ENCODE assay signal across 29 cellular contexts in genomic region chr5:51604324-51604723, GRCh38.
"Had no signal": no experiment of that assay in that cellular context is flagged by ENCODE, and none has a peak within 500 bp of the region (broad histone marks: within the 10 kb centered on the region; RNA-seq: fewer than 3 reads in every experiment).

No MANE protein-coding gene starts in this region.

- H3K4me1 Mint-ChIP-seq: stimulated activated effector memory CD8-positive, alpha-beta T cell treated with anti-CD3 and anti-CD28 coated beads, Interleukin-12 subunit alpha, Interleukin-12 subunit beta, amount 100 ng/mL, for 72 hours; stimulated activated memory B cell treated with anti-CD40 and anti-IgM and Interleukin-4, amounts not matched to agents 10 μg/mL and 1 μg/mL and 100 μg/mL, for 72 hours; stimulated activated naive B cell treated with anti-CD40 and anti-IgM and Interleukin-4, amounts not matched to agents 10 μg/mL and 1 μg/mL and 100 μg/mL, for 72 hours; stimulated activated naive CD8-positive, alpha-beta T cell treated with anti-CD3 and anti-CD28 coated beads, Interleukin-15, amount 100 ng/mL, for 72 hours had no signal

- ATAC-seq: stimulated activated effector memory CD8-positive, alpha-beta T cell treated with anti-CD3 and anti-CD28 coated beads, Interleukin-12 subunit alpha, Interleukin-12 subunit beta, amount 100 ng/mL, for 72 hours; stimulated activated memory B cell treated with anti-CD40 and anti-IgM and Interleukin-4, amounts not matched to agents 10 μg/mL and 1 μg/mL and 100 μg/mL, for 72 hours; stimulated activated naive B cell treated with anti-CD40 and anti-IgM and Interleukin-4, amounts not matched to agents 10 μg/mL and 1 μg/mL and 100 μg/mL, for 72 hours; stimulated activated naive CD8-positive, alpha-beta T cell treated with anti-CD3 and anti-CD28 coated beads, Interleukin-15, amount 100 ng/mL, for 72 hours; stimulated activated naive CD8-positive, alpha-beta T cell treated with anti-CD3 and anti-CD28 coated beads, Interleukin-15, Interleukin-2, amounts not matched to agents 100 U/mL and 50 U/mL, for 24 hours; upper lobe of right lung had no signal

- FAIRE-seq: urothelium cell line had no signal

- H3K36me3 Mint-ChIP-seq: stimulated activated effector memory CD8-positive, alpha-beta T cell treated with anti-CD3 and anti-CD28 coated beads, Interleukin-12 subunit alpha, Interleukin-12 subunit beta, amount 100 ng/mL, for 72 hours; stimulated activated memory B cell treated with anti-CD40 and anti-IgM and Interleukin-4, amounts not matched to agents 10 μg/mL and 1 μg/mL and 100 μg/mL, for 72 hours; stimulated activated naive B cell treated with anti-CD40 and anti-IgM and Interleukin-4, amounts not matched to agents 10 μg/mL and 1 μg/mL and 100 μg/mL, for 72 hours; type B pancreatic cell had no signal

- H3K4me3 ChIP-seq: stomach, suprapubic skin, testis, thoracic aorta, thyroid gland, tibial artery, tibial nerve, transverse colon, upper lobe of left lung, upper lobe of right lung, uterus, vagina had no signal

- H3K27ac Mint-ChIP-seq: stimulated activated effector memory CD8-positive, alpha-beta T cell treated with anti-CD3 and anti-CD28 coated beads, Interleukin-12 subunit alpha, Interleukin-12 subunit beta, amount 100 ng/mL, for 72 hours; stimulated activated memory B cell treated with anti-CD40 and anti-IgM and Interleukin-4, amounts not matched to agents 10 μg/mL and 1 μg/mL and 100 μg/mL, for 72 hours; stimulated activated naive B cell treated with anti-CD40 and anti-IgM and Interleukin-4, amounts not matched to agents 10 μg/mL and 1 μg/mL and 100 μg/mL, for 72 hours; stimulated activated naive CD8-positive, alpha-beta T cell treated with anti-CD3 and anti-CD28 coated beads, Interleukin-15, amount 100 ng/mL, for 72 hours; stimulated activated naive CD8-positive, alpha-beta T cell treated with anti-CD3 and anti-CD28 coated beads, Interleukin-15, Interleukin-2, amounts not matched to agents 100 ng/mL and 50 ng/mL, for 24 hours; type B pancreatic cell had no signal

- H3K27ac ChIP-seq: stomach, suprapubic skin, testis, thoracic aorta, thyroid gland, tibial artery, tibial nerve, transverse colon, upper lobe of left lung, upper lobe of right lung, uterus, vagina had no signal

- H3K36me3 ChIP-seq: stomach, suprapubic skin, thoracic aorta, thyroid gland, tibial artery, tibial nerve, transverse colon, upper lobe of left lung, upper lobe of right lung, uterus, vagina had no signal

- H3K4me1 ChIP-seq: stomach, suprapubic skin, testis, thyroid gland, tibial artery, tibial nerve, transverse colon, upper lobe of left lung, upper lobe of right lung, uterus, vagina had no signal

- H3K27me3 ChIP-seq: stomach, suprapubic skin, testis, thyroid gland, tibial artery, tibial nerve, transverse colon, upper lobe of left lung, upper lobe of right lung, uterus, vagina had no signal

- H3K9me3 ChIP-seq: stomach, suprapubic skin, testis, thoracic aorta, thyroid gland, tibial artery, tibial nerve, transverse colon, upper lobe of left lung, upper lobe of right lung, uterus, vagina had no signal

- DNase-seq: stimulated activated CD4-positive, alpha-beta T cell treated with anti-CD3 and anti-CD28 coated beads, Interleukin-2, amount 100 ng/mL, for 48 hours; stimulated activated CD4-positive, alpha-beta T cell treated with anti-CD3 and anti-CD28 coated beads, Interleukin-4, amount 100 ng/mL, for 1 hour; stimulated activated CD4-positive, alpha-beta T cell treated with anti-CD3 and anti-CD28 coated beads, Interleukin-4, amount 100 ng/mL, for 24 hours; stimulated activated CD4-positive, alpha-beta T cell treated with anti-CD3 and anti-CD28 coated beads, Interleukin-4, amount 100 ng/mL, for 4 hours; stimulated activated CD8-positive, alpha-beta memory T cell treated with anti-CD3 and anti-CD28 coated beads, Interleukin-4, amount 100 ng/mL, for 48 hours; stimulated activated naive B cell treated with anti-CD40 and anti-IgM and Interleukin-4, amounts not matched to agents 10 μg/mL and 1 μg/mL and 100 μg/mL, for 72 hours; stimulated activated naive CD4-positive, alpha-beta T cell; stimulated activated naive CD4-positive, alpha-beta T cell treated with Interleukin-2 at 50 U/mL for 16 hours; stimulated activated naive CD8-positive, alpha-beta T cell treated with anti-CD3 and anti-CD28 coated beads, Interleukin-15, amount 100 ng/mL, for 72 hours; stimulated activated naive CD8-positive, alpha-beta T cell treated with anti-CD3 and anti-CD28 coated beads, Interleukin-15, Interleukin-2, amounts not matched to agents 100 U/mL and 50 U/mL, for 24 hours; stomach; substantia nigra; testis; thyroid gland; tibial artery; transverse colon; trophoblast cell; upper lobe of left lung; upper lobe of right lung; uterus had no signal

- H3K27me3 Mint-ChIP-seq: stimulated activated memory B cell treated with anti-CD40 and anti-IgM and Interleukin-4, amounts not matched to agents 10 μg/mL and 1 μg/mL and 100 μg/mL, for 72 hours; stimulated activated naive B cell treated with anti-CD40 and anti-IgM and Interleukin-4, amounts not matched to agents 10 μg/mL and 1 μg/mL and 100 μg/mL, for 72 hours; stimulated activated naive CD8-positive, alpha-beta T cell treated with anti-CD3 and anti-CD28 coated beads, Interleukin-15, amount 100 ng/mL, for 72 hours; stimulated activated naive CD8-positive, alpha-beta T cell treated with anti-CD3 and anti-CD28 coated beads, Interleukin-15, Interleukin-2, amounts not matched to agents 100 ng/mL and 50 ng/mL, for 24 hours; type B pancreatic cell had no signal

- H3K4me3 Mint-ChIP-seq: stimulated activated effector memory CD8-positive, alpha-beta T cell treated with anti-CD3 and anti-CD28 coated beads, Interleukin-12 subunit alpha, Interleukin-12 subunit beta, amount 100 ng/mL, for 72 hours; stimulated activated memory B cell treated with anti-CD40 and anti-IgM and Interleukin-4, amounts not matched to agents 10 μg/mL and 1 μg/mL and 100 μg/mL, for 72 hours; stimulated activated naive B cell treated with anti-CD40 and anti-IgM and Interleukin-4, amounts not matched to agents 10 μg/mL and 1 μg/mL and 100 μg/mL, for 72 hours; stimulated activated naive CD8-positive, alpha-beta T cell treated with anti-CD3 and anti-CD28 coated beads, Interleukin-15, amount 100 ng/mL, for 72 hours; stimulated activated naive CD8-positive, alpha-beta T cell treated with anti-CD3 and anti-CD28 coated beads, Interleukin-15, Interleukin-2, amounts not matched to agents 100 ng/mL and 50 ng/mL, for 24 hours; type B pancreatic cell had no signal
